12 cellular contexts compared by ENCODE assay signal in the genomic region with DNA sequence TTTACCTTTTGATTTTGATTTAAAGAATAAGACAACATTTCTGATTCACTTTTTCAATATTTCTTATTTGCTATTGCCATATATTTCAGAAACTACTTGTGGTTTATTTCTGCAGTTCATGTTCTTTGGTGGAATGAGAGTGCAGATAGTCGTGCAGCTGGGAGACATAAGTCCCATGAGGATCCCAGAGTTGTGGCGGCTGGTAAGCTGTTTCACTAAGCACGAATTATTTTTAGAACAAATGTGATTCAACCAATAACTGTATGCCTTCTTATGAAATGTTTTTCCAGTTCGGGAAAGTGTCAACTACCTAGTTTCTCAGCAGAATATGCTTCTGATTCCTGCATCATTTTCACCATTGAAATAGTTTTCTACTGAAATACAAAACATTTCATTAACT. TPM values are rescaled to one million over a fixed set of nuclear protein-coding genes. Genes with fewer than 3 reads are reported as not detected.
DNase-seq lines count a peak whose midpoint lies in the region; ATAC-seq and TF ChIP-seq lines count a peak whose summit lies in the region.
"Had no signal": no experiment of that assay in that cellular context is flagged by ENCODE, and none has a peak within 500 bp of the region (broad histone marks: within the 10 kb centered on the region; RNA-seq: fewer than 3 reads in every experiment).

No MANE protein-coding gene starts in this region.

- intact Hi-C loops in activated CD8-positive, alpha-beta T cell treated with anti-CD3 and anti-CD28 coated beads for 36 hours (cut with micrococcal nuclease) = no loop called here

- ATAC-seq in HG03565 (IDR thresholded peaks at IDR 0.05; ENCODE audit: unreplicated experiment) (peak; percentile 27), thoracic aorta (ENCODE audit: insufficient number of reproducible peaks, low FRiP score, low read depth) (no peak)
- ATAC-seq in activated CD8-positive, alpha-beta T cell treated with anti-CD3 and anti-CD28 coated beads for 36 hours = no peak
- ATAC-seq: esophagus mucosa; naive thymus-derived CD8-positive, alpha-beta T cell had no signal

- H3K4me1 ChIP-seq in thoracic aorta (ENCODE audit: control insufficient read depth in 1 of 2, low read depth in 2 of 2) = peaks cover 9 to 13% of the 10 kb centered on the region in 2 donors

- peak; percentile 71 for DNase-seq in SIG-M5 treated with dmso at 0.1 percent for 504 hours (lab: John Stamatoyannopoulos, UW; ENCODE audit: unreplicated experiment)
- DNase-seq in SIG-M5 (lab: John Stamatoyannopoulos, UW) = no peak
- no peak for DNase-seq in chondrocyte (ENCODE audit: low spot score)
- DNase-seq in thoracic aorta (ENCODE audit: low spot score) = no peak
- DNase-seq in COLO668 (lab: John Stamatoyannopoulos, UW; ENCODE audit: unreplicated experiment) = no peak
- DNase-seq in activated CD8-positive, alpha-beta T cell treated with anti-CD3 and anti-CD28 coated beads for 36 hours = no peak
- no peak for DNase-seq in foreskin melanocyte
- DNase-seq: naive thymus-derived CD8-positive, alpha-beta T cell; NCI-H446 had no signal

- no peaks in the 10 kb centered on the region for H3K27me3 Mint-ChIP-seq in chondrocyte (ENCODE audit: low read depth)
- peaks cover 3% of the 10 kb centered on the region for H3K27me3 Mint-ChIP-seq in activated CD8-positive, alpha-beta T cell treated with anti-CD3 and anti-CD28 coated beads for 36 hours
- H3K27me3 Mint-ChIP-seq: activated naive CD8-positive, alpha-beta T cell; naive thymus-derived CD8-positive, alpha-beta T cell had no signal

- H3K36me3 Mint-ChIP-seq in chondrocyte (ENCODE audit: low read depth) = no peaks in the 10 kb centered on the region
- H3K36me3 Mint-ChIP-seq in activated CD8-positive, alpha-beta T cell treated with anti-CD3 and anti-CD28 coated beads for 36 hours (ENCODE audit: low read depth) = no peaks in the 10 kb centered on the region
- H3K36me3 Mint-ChIP-seq: activated naive CD8-positive, alpha-beta T cell had no signal

- peak overlapping the region; percentile 48 for H3K4me3 Mint-ChIP-seq in chondrocyte (ENCODE audit: unreplicated experiment)
- no peak overlapping the region for H3K4me3 Mint-ChIP-seq in activated CD8-positive, alpha-beta T cell treated with anti-CD3 and anti-CD28 coated beads for 36 hours
- H3K4me3 Mint-ChIP-seq: activated naive CD8-positive, alpha-beta T cell; naive thymus-derived CD8-positive, alpha-beta T cell had no signal

- peaks cover 8% of the 10 kb centered on the region for H3K36me3 ChIP-seq in thoracic aorta

- no peaks in the 10 kb centered on the region for H3K9me3 ChIP-seq in thoracic aorta

- H3K27ac ChIP-seq in thoracic aorta = peak overlapping the region; percentile 0 to 22

- H3K4me3 ChIP-seq in thoracic aorta = peak overlapping the region; percentile 7

- H3K27ac Mint-ChIP-seq in chondrocyte (ENCODE audit: unreplicated experiment) = peak overlapping the region; percentile 92
- H3K27ac Mint-ChIP-seq in activated CD8-positive, alpha-beta T cell treated with anti-CD3 and anti-CD28 coated beads for 36 hours = no peak overlapping the region
- H3K27ac Mint-ChIP-seq: activated naive CD8-positive, alpha-beta T cell; naive thymus-derived CD8-positive, alpha-beta T cell had no signal

- peaks cover 16% of the 10 kb centered on the region for H3K4me1 Mint-ChIP-seq in chondrocyte (ENCODE audit: low read depth)
- H3K4me1 Mint-ChIP-seq in activated CD8-positive, alpha-beta T cell treated with anti-CD3 and anti-CD28 coated beads for 36 hours (ENCODE audit: low read depth) = no peaks in the 10 kb centered on the region

- H3K9me3 Mint-ChIP-seq in chondrocyte (ENCODE audit: low read depth) = no peaks in the 10 kb centered on the region
- H3K9me3 Mint-ChIP-seq in activated CD8-positive, alpha-beta T cell treated with anti-CD3 and anti-CD28 coated beads for 36 hours = no peaks in the 10 kb centered on the region
- H3K9me3 Mint-ChIP-seq: naive thymus-derived CD8-positive, alpha-beta T cell had no signal

- CTCF ChIA-PET in activated CD8-positive, alpha-beta T cell treated with anti-CD3 and anti-CD28 coated beads for 36 hours (lab: Charles Lee) = no interaction called here

- TF ChIP-seq CTCF in chondrocyte (IDR thresholded peaks at IDR 0.05) = no peak
- TF ChIP-seq CTCF in thoracic aorta (IDR thresholded peaks at IDR 0.05) = no peak
- TF ChIP-seq CTCF in activated CD8-positive, alpha-beta T cell treated with anti-CD3 and anti-CD28 coated beads for 36 hours (IDR thresholded peaks at IDR 0.05) = no peak

- POLR2A ChIA-PET in activated CD8-positive, alpha-beta T cell treated with anti-CD3 and anti-CD28 coated beads for 36 hours (lab: Charles Lee) = no interaction called here

- H3K27me3 ChIP-seq in thoracic aorta (replicated peaks; ENCODE audit: insufficient read depth) = no peaks in the 10 kb centered on the region

RNA-seq across cellular contexts. Expression of gene NIPSNAP3B, which starts 8.8 kb away (rescaled TPM):
- total RNA-seq in chondrocyte (2.1 to 3.8 TPM (median 2.3 TPM) in 3 replicates), thoracic aorta (1 to 10 TPM; 6.4 to 7.7 TPM)
- total RNA-seq in activated CD8-positive, alpha-beta T cell treated with anti-CD3 and anti-CD28 coated beads for 36 hours = under 1 TPM; 0.45 to 0.63 TPM

RNA-seq across cellular contexts. Expression of gene NIPSNAP3A, which starts 25.2 kb away (rescaled TPM):
- total RNA-seq in chondrocyte = 33.2 to 39.0 TPM (median 33.9 TPM) in 3 replicates
- 10 to 100 TPM; 19.2 to 42.6 TPM for total RNA-seq in thoracic aorta
- total RNA-seq in activated CD8-positive, alpha-beta T cell treated with anti-CD3 and anti-CD28 coated beads for 36 hours = 10 to 100 TPM; 12.2 to 12.4 TPM
